In the genomic region with DNA sequence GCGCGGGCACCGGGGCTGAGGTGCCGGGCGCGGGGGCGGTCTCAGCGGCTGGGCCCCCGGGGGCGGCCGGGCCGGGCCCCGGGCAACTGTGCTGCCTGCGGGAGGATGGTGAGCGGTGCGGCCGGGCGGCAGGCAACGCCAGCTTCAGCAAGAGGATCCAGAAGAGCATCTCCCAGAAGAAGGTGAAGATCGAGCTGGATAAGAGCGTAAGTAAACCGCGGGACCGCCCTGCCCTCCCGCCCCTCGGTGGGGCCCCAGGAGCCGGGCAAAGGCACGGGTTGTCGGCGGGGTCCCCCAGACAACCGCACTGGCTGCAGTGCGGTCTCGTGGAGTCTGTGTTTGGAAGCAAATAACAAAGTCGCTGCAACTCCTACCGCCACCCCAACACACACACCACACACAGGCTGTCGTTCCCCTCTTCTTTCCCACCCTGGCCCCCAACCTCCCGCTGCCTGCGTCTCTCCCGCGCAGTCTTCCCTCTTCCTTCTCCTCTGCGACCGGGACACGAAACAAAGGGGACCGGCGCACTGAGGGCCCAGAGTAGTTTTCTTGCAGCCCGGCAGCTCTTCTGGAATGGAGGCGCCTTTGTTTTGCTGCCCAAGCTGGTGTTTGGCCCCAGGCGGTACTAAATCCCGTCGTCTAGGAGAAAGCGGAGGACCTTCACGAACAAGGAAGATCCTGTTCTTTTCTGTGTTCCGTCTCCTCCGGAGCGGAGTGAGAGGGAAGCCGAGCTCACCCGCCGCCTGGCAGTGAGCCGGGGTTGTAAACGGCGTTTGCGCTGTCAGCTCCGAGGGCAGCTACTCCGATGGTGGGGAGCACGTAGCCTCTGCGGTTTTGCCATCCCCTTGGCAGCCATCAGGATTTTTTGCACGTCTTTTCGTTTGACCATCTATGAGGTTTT, we compare ENCODE assay signal across 2 cellular contexts.
TF ChIP-seq lines count a peak whose summit lies in the region.

No MANE protein-coding gene starts in this region.

TF ChIP-seq in HEK293, 187 proteins besides CTCF, POLR2A, EP300 and RAD21 (continues in another document):
- no peak for TF ChIP-seq ZEB2 (tag by site-specific recombination; IDR thresholded peaks at IDR 0.05)
- peak; percentile 65 for TF ChIP-seq GLIS2 (tag by site-specific recombination; IDR thresholded peaks at IDR 0.05)
- TF ChIP-seq, protein P1, sequence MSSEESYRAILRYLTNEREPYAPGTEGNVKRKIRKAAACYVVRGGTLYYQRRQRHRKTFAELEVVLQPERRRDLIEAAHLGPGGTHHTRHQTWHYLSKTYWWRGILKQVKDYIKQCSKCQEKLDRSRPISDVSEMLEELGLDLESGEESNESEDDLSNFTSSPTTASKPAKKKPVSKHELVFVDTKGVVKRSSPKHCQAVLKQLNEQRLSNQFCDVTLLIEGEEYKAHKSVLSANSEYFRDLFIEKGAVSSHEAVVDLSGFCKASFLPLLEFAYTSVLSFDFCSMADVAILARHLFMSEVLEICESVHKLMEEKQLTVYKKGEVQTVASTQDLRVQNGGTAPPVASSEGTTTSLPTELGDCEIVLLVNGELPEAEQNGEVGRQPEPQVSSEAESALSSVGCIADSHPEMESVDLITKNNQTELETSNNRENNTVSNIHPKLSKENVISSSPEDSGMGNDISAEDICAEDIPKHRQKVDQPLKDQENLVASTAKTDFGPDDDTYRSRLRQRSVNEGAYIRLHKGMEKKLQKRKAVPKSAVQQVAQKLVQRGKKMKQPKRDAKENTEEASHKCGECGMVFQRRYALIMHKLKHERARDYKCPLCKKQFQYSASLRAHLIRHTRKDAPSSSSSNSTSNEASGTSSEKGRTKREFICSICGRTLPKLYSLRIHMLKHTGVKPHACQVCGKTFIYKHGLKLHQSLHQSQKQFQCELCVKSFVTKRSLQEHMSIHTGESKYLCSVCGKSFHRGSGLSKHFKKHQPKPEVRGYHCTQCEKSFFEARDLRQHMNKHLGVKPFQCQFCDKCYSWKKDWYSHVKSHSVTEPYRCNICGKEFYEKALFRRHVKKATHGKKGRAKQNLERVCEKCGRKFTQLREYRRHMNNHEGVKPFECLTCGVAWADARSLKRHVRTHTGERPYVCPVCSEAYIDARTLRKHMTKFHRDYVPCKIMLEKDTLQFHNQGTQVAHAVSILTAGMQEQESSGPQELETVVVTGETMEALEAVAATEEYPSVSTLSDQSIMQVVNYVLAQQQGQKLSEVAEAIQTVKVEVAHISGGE (tag by site-specific recombination; conservative IDR thresholded peaks at IDR 0.05; ENCODE audit: low read depth) = peak; percentile 64
- TF ChIP-seq ZFP37 (tag by site-specific recombination; IDR thresholded peaks at IDR 0.05) = 0 out of 2 replicates have a peak, but pooled peaks have one; percentile 66
- no peak for TF ChIP-seq ZFHX2 (tag by site-specific recombination; conservative IDR thresholded peaks at IDR 0.05)
- peak; percentile 61 for TF ChIP-seq ZNF335 (tag by site-specific recombination; conservative IDR thresholded peaks at IDR 0.05)
- no peak for TF ChIP-seq ZNF701 (tag by site-specific recombination; IDR thresholded peaks at IDR 0.05)
- 0 out of 2 replicates have a peak, but pooled peaks have one; percentile 21 for TF ChIP-seq ZNF341 (tag by site-specific recombination; IDR thresholded peaks at IDR 0.05; ENCODE audit: low read depth)
- TF ChIP-seq, protein P2, sequence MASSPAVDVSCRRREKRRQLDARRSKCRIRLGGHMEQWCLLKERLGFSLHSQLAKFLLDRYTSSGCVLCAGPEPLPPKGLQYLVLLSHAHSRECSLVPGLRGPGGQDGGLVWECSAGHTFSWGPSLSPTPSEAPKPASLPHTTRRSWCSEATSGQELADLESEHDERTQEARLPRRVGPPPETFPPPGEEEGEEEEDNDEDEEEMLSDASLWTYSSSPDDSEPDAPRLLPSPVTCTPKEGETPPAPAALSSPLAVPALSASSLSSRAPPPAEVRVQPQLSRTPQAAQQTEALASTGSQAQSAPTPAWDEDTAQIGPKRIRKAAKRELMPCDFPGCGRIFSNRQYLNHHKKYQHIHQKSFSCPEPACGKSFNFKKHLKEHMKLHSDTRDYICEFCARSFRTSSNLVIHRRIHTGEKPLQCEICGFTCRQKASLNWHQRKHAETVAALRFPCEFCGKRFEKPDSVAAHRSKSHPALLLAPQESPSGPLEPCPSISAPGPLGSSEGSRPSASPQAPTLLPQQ (tag by site-specific recombination; IDR thresholded peaks at IDR 0.05) = peak; percentile 20; the same call in 1 of the 2 replicates
- TF ChIP-seq ZNF394 (tag by site-specific recombination; IDR thresholded peaks at IDR 0.05; ENCODE audit: borderline replicate concordance) = peak; percentile 92; the same call in 1 of the 2 replicates
- TF ChIP-seq, protein P3, sequence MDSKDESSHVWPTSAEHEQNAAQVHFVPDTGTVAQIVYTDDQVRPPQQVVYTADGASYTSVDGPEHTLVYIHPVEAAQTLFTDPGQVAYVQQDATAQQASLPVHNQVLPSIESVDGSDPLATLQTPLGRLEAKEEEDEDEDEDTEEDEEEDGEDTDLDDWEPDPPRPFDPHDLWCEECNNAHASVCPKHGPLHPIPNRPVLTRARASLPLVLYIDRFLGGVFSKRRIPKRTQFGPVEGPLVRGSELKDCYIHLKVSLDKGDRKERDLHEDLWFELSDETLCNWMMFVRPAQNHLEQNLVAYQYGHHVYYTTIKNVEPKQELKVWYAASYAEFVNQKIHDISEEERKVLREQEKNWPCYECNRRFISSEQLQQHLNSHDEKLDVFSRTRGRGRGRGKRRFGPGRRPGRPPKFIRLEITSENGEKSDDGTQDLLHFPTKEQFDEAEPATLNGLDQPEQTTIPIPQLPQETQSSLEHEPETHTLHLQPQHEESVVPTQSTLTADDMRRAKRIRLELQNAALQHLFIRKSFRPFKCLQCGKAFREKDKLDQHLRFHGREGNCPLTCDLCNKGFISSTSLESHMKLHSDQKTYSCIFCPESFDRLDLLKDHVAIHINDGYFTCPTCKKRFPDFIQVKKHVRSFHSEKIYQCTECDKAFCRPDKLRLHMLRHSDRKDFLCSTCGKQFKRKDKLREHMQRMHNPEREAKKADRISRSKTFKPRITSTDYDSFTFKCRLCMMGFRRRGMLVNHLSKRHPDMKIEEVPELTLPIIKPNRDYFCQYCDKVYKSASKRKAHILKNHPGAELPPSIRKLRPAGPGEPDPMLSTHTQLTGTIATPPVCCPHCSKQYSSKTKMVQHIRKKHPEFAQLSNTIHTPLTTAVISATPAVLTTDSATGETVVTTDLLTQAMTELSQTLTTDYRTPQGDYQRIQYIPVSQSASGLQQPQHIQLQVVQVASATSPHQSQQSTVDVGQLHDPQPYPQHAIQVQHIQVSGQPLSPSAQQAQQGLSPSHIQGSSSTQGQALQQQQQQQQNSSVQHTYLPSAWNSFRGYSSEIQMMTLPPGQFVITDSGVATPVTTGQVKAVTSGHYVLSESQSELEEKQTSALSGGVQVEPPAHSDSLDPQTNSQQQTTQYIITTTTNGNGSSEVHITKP (tag by site-specific recombination; IDR thresholded peaks at IDR 0.05) = peak; percentile 38; the same call in 1 of the 2 replicates
- peak; percentile 64; the same call in 1 of the 2 replicates for TF ChIP-seq ZNF501 (tag by site-specific recombination; IDR thresholded peaks at IDR 0.05)
- peak; percentile 75 for TF ChIP-seq ZBTB17 (tag by site-specific recombination; IDR thresholded peaks at IDR 0.05)
- TF ChIP-seq MZF1 (tag by site-specific recombination; IDR thresholded peaks at IDR 0.05; ENCODE audit: borderline replicate concordance) = peak; percentile 84; the same call in 1 of the 2 replicates
- no peak for TF ChIP-seq ZNF623 (tag by site-specific recombination; IDR thresholded peaks at IDR 0.05)
- TF ChIP-seq KLF8 (tag by site-specific recombination; IDR thresholded peaks at IDR 0.05) = no peak
- TF ChIP-seq PRDM1 (tag by site-specific recombination; IDR thresholded peaks at IDR 0.05) = peak; percentile 50; the same call in 1 of the 2 replicates
- TF ChIP-seq ZNF596 (tag by site-specific recombination; IDR thresholded peaks at IDR 0.05) = no peak
- peak; percentile 97 for TF ChIP-seq ZNF677 (tag by site-specific recombination; IDR thresholded peaks at IDR 0.05)
- 0 out of 2 replicates have a peak, but pooled peaks have one; percentile 30 for TF ChIP-seq IKZF3 (tag by site-specific recombination; IDR thresholded peaks at IDR 0.05)

TF ChIP-seq in GM12878, 131 proteins besides CTCF, POLR2A, EP300 and RAD21 (continues in another document):
- TF ChIP-seq EED (IDR thresholded peaks at IDR 0.05; ENCODE audit: low read depth) = peak; percentile 46; the same call in 1 of the 2 replicates
- TF ChIP-seq RAD51 (IDR thresholded peaks at IDR 0.05) = no peak
- peak; percentile 78 for TF ChIP-seq RUNX3 (IDR thresholded peaks at IDR 0.05; ENCODE audit: low read length)
- no peak for TF ChIP-seq CHD1 (IDR thresholded peaks at IDR 0.05; ENCODE audit: low read depth, low read length)
- TF ChIP-seq DPF2 (IDR thresholded peaks at IDR 0.05) = 0 out of 2 replicates have a peak, but pooled peaks have one; percentile 4
- no peak for TF ChIP-seq SRF (IDR thresholded peaks at IDR 0.05; ENCODE audit: low read depth in 2 of 2, low read length in 2 of 2)
- TF ChIP-seq IKZF2 (IDR thresholded peaks at IDR 0.05) = peak; percentile 38 to 57; a peak in 2 of 4 replicates
- TF ChIP-seq, protein P4, sequence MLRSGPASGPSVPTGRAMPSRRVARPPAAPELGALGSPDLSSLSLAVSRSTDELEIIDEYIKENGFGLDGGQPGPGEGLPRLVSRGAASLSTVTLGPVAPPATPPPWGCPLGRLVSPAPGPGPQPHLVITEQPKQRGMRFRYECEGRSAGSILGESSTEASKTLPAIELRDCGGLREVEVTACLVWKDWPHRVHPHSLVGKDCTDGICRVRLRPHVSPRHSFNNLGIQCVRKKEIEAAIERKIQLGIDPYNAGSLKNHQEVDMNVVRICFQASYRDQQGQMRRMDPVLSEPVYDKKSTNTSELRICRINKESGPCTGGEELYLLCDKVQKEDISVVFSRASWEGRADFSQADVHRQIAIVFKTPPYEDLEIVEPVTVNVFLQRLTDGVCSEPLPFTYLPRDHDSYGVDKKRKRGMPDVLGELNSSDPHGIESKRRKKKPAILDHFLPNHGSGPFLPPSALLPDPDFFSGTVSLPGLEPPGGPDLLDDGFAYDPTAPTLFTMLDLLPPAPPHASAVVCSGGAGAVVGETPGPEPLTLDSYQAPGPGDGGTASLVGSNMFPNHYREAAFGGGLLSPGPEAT (IDR thresholded peaks at IDR 0.05; ENCODE audit: low read depth) = 0 out of 2 replicates have a peak, but pooled peaks have one; percentile 33
- TF ChIP-seq GATAD2B (conservative IDR thresholded peaks at IDR 0.05; ENCODE audit: low read depth) = peak; percentile 48; the same call in 1 of the 2 replicates
- TF ChIP-seq, protein P5, sequence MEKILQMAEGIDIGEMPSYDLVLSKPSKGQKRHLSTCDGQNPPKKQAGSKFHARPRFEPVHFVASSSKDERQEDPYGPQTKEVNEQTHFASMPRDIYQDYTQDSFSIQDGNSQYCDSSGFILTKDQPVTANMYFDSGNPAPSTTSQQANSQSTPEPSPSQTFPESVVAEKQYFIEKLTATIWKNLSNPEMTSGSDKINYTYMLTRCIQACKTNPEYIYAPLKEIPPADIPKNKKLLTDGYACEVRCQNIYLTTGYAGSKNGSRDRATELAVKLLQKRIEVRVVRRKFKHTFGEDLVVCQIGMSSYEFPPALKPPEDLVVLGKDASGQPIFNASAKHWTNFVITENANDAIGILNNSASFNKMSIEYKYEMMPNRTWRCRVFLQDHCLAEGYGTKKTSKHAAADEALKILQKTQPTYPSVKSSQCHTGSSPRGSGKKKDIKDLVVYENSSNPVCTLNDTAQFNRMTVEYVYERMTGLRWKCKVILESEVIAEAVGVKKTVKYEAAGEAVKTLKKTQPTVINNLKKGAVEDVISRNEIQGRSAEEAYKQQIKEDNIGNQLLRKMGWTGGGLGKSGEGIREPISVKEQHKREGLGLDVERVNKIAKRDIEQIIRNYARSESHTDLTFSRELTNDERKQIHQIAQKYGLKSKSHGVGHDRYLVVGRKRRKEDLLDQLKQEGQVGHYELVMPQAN (conservative IDR thresholded peaks at IDR 0.05) = 0 out of 2 replicates have a peak, but pooled peaks have one; percentile 37
- TF ChIP-seq CREB1 (IDR thresholded peaks at IDR 0.05; ENCODE audit: low read depth) = no peak
- peak; percentile 2; the same call in 1 of the 2 replicates for TF ChIP-seq ASH2L (IDR thresholded peaks at IDR 0.05; ENCODE audit: borderline replicate concordance, low read depth)
- TF ChIP-seq CREM (IDR thresholded peaks at IDR 0.05; ENCODE audit: low read depth) = peak; percentile 10; the same call in 1 of the 2 replicates
- no peak for TF ChIP-seq HCFC1 (IDR thresholded peaks at IDR 0.05; ENCODE audit: low read length)
- TF ChIP-seq BHLHE40 (IDR thresholded peaks at IDR 0.05; ENCODE audit: borderline replicate concordance in 1 of 2, low read depth in 2 of 2, low read length in 1 of 2) = peak in 1 of 2 experiments; percentile 16; a peak in 1 of 4 replicates
- TF ChIP-seq SMARCA5 (IDR thresholded peaks at IDR 0.05) = 0 out of 2 replicates have a peak, but pooled peaks have one; percentile 4
- 0 out of 2 replicates have a peak, but pooled peaks have one; percentile 47 for TF ChIP-seq LARP7 (IDR thresholded peaks at IDR 0.05)
- TF ChIP-seq EGR1 (IDR thresholded peaks at IDR 0.05; ENCODE audit: borderline replicate concordance in 1 of 2, low read depth in 2 of 2, low read length in 2 of 2) = peak in 1 of 2 experiments; percentile 70; a peak in 2 of 3 replicates
- TF ChIP-seq, protein P6, sequence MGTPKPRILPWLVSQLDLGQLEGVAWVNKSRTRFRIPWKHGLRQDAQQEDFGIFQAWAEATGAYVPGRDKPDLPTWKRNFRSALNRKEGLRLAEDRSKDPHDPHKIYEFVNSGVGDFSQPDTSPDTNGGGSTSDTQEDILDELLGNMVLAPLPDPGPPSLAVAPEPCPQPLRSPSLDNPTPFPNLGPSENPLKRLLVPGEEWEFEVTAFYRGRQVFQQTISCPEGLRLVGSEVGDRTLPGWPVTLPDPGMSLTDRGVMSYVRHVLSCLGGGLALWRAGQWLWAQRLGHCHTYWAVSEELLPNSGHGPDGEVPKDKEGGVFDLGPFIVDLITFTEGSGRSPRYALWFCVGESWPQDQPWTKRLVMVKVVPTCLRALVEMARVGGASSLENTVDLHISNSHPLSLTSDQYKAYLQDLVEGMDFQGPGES (IDR thresholded peaks at IDR 0.05) = no peak
- TF ChIP-seq IKZF1 (conservative IDR thresholded peaks at IDR 0.05) = peak; percentile 57; the same call in 1 of the 2 replicates
- TF ChIP-seq, protein P7, sequence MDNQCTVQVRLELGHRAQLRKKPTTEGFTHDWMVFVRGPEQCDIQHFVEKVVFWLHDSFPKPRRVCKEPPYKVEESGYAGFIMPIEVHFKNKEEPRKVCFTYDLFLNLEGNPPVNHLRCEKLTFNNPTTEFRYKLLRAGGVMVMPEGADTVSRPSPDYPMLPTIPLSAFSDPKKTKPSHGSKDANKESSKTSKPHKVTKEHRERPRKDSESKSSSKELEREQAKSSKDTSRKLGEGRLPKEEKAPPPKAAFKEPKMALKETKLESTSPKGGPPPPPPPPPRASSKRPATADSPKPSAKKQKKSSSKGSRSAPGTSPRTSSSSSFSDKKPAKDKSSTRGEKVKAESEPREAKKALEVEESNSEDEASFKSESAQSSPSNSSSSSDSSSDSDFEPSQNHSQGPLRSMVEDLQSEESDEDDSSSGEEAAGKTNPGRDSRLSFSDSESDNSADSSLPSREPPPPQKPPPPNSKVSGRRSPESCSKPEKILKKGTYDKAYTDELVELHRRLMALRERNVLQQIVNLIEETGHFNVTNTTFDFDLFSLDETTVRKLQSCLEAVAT (IDR thresholded peaks at IDR 0.05) = 0 out of 2 replicates have a peak, but pooled peaks have one; percentile 28
